8 cellular contexts compared by ENCODE assay signal in genomic region chr19:55216461-55217198, GRCh38. TPM values are rescaled to one million over a fixed set of nuclear protein-coding genes. Genes with fewer than 3 reads are reported as not detected.
DNase-seq lines count a peak whose midpoint lies in the region; ATAC-seq, FAIRE-seq and TF ChIP-seq lines count a peak whose summit lies in the region.

No MANE protein-coding gene starts in this region.

- H3K4me3 Mint-ChIP-seq in WTC11 = peak overlapping the region; percentile 85

- TF ChIP-seq CTCF in 22Rv1 (IDR thresholded peaks at IDR 0.05) (no peak), WTC11 (IDR thresholded peaks at IDR 0.05) (no peak)

- CTCF ChIA-PET in WTC11 (lab: Charles Lee) = interaction anchor here (0.7 to 1.1 kb wide), 3 partner anchors 37 to 76 kb away, joined by 3 to 5 read pairs (median 4); partner anchors contain the start of genes DNAAF3 and SYT5

- FAIRE-seq in GM18507 (lab: Jason Lieb, UNC) = no peak

- intact Hi-C loops in left colon (cut with DNase I, micrococcal nuclease) = no loop called here

- H3K27me3 Mint-ChIP-seq in WTC11 (ENCODE audit: low read depth) = peaks cover 37% of the 10 kb centered on the region

- peak; percentile 89 for ATAC-seq in WTC11
- ATAC-seq in left colon = peak; percentile 90
- ATAC-seq in GM21360 (IDR thresholded peaks at IDR 0.05; ENCODE audit: unreplicated experiment) = no peak

- peaks cover 4% of the 10 kb centered on the region for H3K4me1 Mint-ChIP-seq in WTC11

- H3K9me3 Mint-ChIP-seq in WTC11 = peaks cover 53% of the 10 kb centered on the region

- H3K27ac ChIP-seq in 22Rv1 = peak overlapping the region; percentile 98

- H3K27ac Mint-ChIP-seq in WTC11 = peak overlapping the region; percentile 81

- H3K36me3 Mint-ChIP-seq in WTC11 = peaks cover 9% of the 10 kb centered on the region

- DNase-seq in GM18507 (ENCODE audit: extremely low spot score, insufficient read length, low read depth) (peak; percentile 26), NCI-H2196 treated with DMSO at 0.1 percent for 48 hours (lab: John Stamatoyannopoulos, UW; ENCODE audit: unreplicated experiment) (peak; percentile 95), WTC11 (ENCODE audit: low spot score) (peak; percentile 92), dermis microvascular lymphatic vessel endothelial cell (ENCODE audit: low read depth in 2 of 2) (peak; percentile 92 to 98), left colon (peak; percentile 86 to 89)
- DNase-seq in stimulated activated CD4-positive, alpha-beta T cell treated with anti-CD3 and anti-CD28 coated beads, Interleukin-15, amount 100 ng/mL, for 48 hours (ENCODE audit: low read depth in 2 of 2) = peak; percentile 52

- POLR2A ChIA-PET in WTC11 (lab: Charles Lee) = interaction anchor here (0.6 to 1.1 kb wide), 4 partner anchors 37 to 202 kb away, joined by 3 to 6 read pairs (median 4); partner anchors contain the start of gene SYT5

TF ChIP-seq in WTC11, 78 proteins besides CTCF, POLR2A, EP300 and RAD21 (continues in another document):
- TF ChIP-seq NR3C1 (CRISPR knock-in tag; conservative IDR thresholded peaks at IDR 0.05; ENCODE audit: low read depth) (no peak), ZNF396 (CRISPR knock-in tag; IDR thresholded peaks at IDR 0.05; ENCODE audit: borderline replicate concordance) (no peak), IRF2 (CRISPR knock-in tag; IDR thresholded peaks at IDR 0.05; ENCODE audit: borderline replicate concordance, low read depth) (peak; percentile 93; the same call in 1 of the 2 replicates), FOXP4 (CRISPR knock-in tag; IDR thresholded peaks at IDR 0.05) (peak; percentile 98), FOXJ3 (CRISPR knock-in tag; IDR thresholded peaks at IDR 0.05; ENCODE audit: borderline replicate concordance) (no peak), GABPB1 (CRISPR knock-in tag; IDR thresholded peaks at IDR 0.05) (peak; percentile 84; the same call in 1 of the 2 replicates), ZNF671 (CRISPR knock-in tag; IDR thresholded peaks at IDR 0.05) (no peak), AR (CRISPR knock-in tag; IDR thresholded peaks at IDR 0.05) (no peak), USF2 (CRISPR knock-in tag; IDR thresholded peaks at IDR 0.05) (no peak), JAZF1 (CRISPR knock-in tag; IDR thresholded peaks at IDR 0.05) (no peak), ESRRA (CRISPR knock-in tag; IDR thresholded peaks at IDR 0.05; ENCODE audit: borderline replicate concordance) (peak; percentile 88; the same call in 1 of the 2 replicates), RELA (CRISPR knock-in tag; IDR thresholded peaks at IDR 0.05; ENCODE audit: borderline replicate concordance) (peak; percentile 92), MXD4 (CRISPR knock-in tag; IDR thresholded peaks at IDR 0.05; ENCODE audit: borderline replicate concordance) (no peak), SOX15 (CRISPR knock-in tag; IDR thresholded peaks at IDR 0.05) (no peak), TEAD1 (CRISPR knock-in tag; IDR thresholded peaks at IDR 0.05) (peak; percentile 98), TP53 (CRISPR knock-in tag; IDR thresholded peaks at IDR 0.05) (no peak; the same call in 1 of the 2 replicates), MAX (CRISPR knock-in tag; IDR thresholded peaks at IDR 0.05) (peak; percentile 88), MYBL2 (CRISPR knock-in tag; IDR thresholded peaks at IDR 0.05) (peak; percentile 98), ZBTB43 (CRISPR knock-in tag; IDR thresholded peaks at IDR 0.05) (peak; percentile 97), ETV6 (CRISPR knock-in tag; IDR thresholded peaks at IDR 0.05) (peak; percentile 97), E2F5 (CRISPR knock-in tag; IDR thresholded peaks at IDR 0.05) (peak; percentile 80), SMAD4 (CRISPR knock-in tag; IDR thresholded peaks at IDR 0.05) (peak; percentile 94), CREM (CRISPR knock-in tag; IDR thresholded peaks at IDR 0.05) (no peak), ZNF423 (CRISPR knock-in tag; IDR thresholded peaks at IDR 0.05) (no peak), ZBTB21 (CRISPR knock-in tag; IDR thresholded peaks at IDR 0.05; ENCODE audit: borderline replicate concordance) (no peak; the same call in 1 of the 2 replicates)

RNA-seq across cellular contexts. Expression of gene PTPRH, which starts 7.3 kb away (rescaled TPM):
- 0.41 to 0.63 TPM (median 0.44 TPM) in 3 replicates for total RNA-seq in WTC11 (2021)
- total RNA-seq in dermis microvascular lymphatic vessel endothelial cell = 0.13 TPM in 2 replicates
- 100 to 1,000 TPM in 1 of 2 donors, 10 to 100 TPM in 1; 95.7 to 104 TPM for total RNA-seq in left colon

RNA-seq across cellular contexts. Expression of gene TMEM86B, which starts 11.9 kb away (rescaled TPM):
- total RNA-seq in WTC11 (2021) (3.5 to 4.2 TPM (median 4.1 TPM) in 3 replicates), dermis microvascular lymphatic vessel endothelial cell (0.26 and 0.89 TPM in 2 replicates), left colon (1 to 10 TPM; 2.2 to 2.9 TPM)

RNA-seq across cellular contexts. Expression of gene SYT5, which starts 36.5 kb away (rescaled TPM):
- total RNA-seq in WTC11 (2021) = 0.77 to 2.5 TPM (median 1.1 TPM) in 3 replicates
- under 0.01 TPM in 1 of 2 replicates, not detected in the other for total RNA-seq in dermis microvascular lymphatic vessel endothelial cell
- 1 to 10 TPM in 1 of 2 donors, under 1 TPM in 1; 0.64 to 1.9 TPM for total RNA-seq in left colon

RNA-seq across cellular contexts. Expression of gene PPP6R1, which starts 42.2 kb away (rescaled TPM):
- total RNA-seq in WTC11 (2021) (78.4 to 91.8 TPM (median 83.2 TPM) in 3 replicates), dermis microvascular lymphatic vessel endothelial cell (19.9 and 34.9 TPM in 2 replicates), left colon (10 to 100 TPM; 56.6 to 59.5 TPM)

RNA-seq across cellular contexts. Expression of gene DNAAF3, which starts 50.2 kb away (rescaled TPM):
- total RNA-seq in WTC11 (2021) = 4.0 to 5.9 TPM (median 5.6 TPM) in 3 replicates
- 0.26 and 0.38 TPM in 2 replicates for total RNA-seq in dermis microvascular lymphatic vessel endothelial cell
- 1 to 10 TPM in 1 of 2 donors, under 1 TPM in 1; 0.79 to 2.6 TPM for total RNA-seq in left colon

Comparison
In these comparisons a context has a peak if more than half of its experiments do, and no peak if none do; other contexts are left out.
1. DNase-seq: peak in every context shown above with its lines; median percentile 95 in NCI-H2196 treated with DMSO at 0.1 percent for 48 hours; 95 in dermis microvascular lymphatic vessel endothelial cell; 92 in WTC11; 88 in left colon; 52 in stimulated activated CD4-positive, alpha-beta T cell treated with anti-CD3 and anti-CD28 coated beads, Interleukin-15, amount 100 ng/mL, for 48 hours; 26 in GM18507.
2. RNA of gene PTPRH, which starts 7.3 kb away (total RNA-seq): 95.7 to 104 TPM in left colon; 0.41 to 0.63 TPM in WTC11 and 0.13 TPM in dermis microvascular lymphatic vessel endothelial cell; every median in the first group is over 10 times any median in the second.